19 cellular contexts compared by ENCODE assay signal in the genomic region with DNA sequence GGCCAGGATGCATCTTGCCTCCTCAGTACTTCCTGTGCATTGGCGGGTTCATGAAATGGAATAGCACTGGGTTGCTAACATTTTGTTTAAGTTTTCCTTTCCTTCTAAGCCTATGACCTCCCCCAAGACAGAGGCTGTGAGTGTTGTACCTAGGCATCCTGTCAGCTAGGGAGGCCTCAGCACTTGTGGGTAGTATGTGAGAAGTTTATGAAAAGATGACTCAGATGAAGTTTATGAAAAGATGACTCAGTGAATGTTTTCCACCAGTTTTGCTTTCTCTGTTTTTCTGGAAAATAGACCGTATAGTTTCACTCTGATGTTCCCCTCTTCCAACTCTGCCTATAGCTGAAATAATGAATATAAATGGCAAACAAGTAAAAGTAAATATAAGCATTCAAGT.
"Had no signal": no experiment of that assay in that cellular context is flagged by ENCODE, and none has a peak within 500 bp of the region (broad histone marks: within the 10 kb centered on the region; RNA-seq: fewer than 3 reads in every experiment).

No MANE protein-coding gene starts in this region.

- H3K4me1 Mint-ChIP-seq: naive thymus-derived CD8-positive, alpha-beta T cell; stimulated activated memory B cell treated with anti-CD40 and anti-IgM and Interleukin-4, amounts not matched to agents 10 μg/mL and 1 μg/mL and 100 μg/mL, for 72 hours had no signal

- H3K4me3 Mint-ChIP-seq: activated T-helper 1 cell treated with anti-CD3 and anti-CD28 coated beads, Interleukin-12 subunit alpha, Interleukin-12 subunit beta, Interleukin-2, Interleukin-4 antibody, amounts not matched to agents 30 ng/mL and 10 ng/mL and 1 ng/mL, durations not matched to agents 14 hours and 24 hours and 36 hours; immature natural killer cell; naive thymus-derived CD8-positive, alpha-beta T cell; stimulated activated memory B cell treated with anti-CD40 and anti-IgM and Interleukin-4, amounts not matched to agents 10 μg/mL and 1 μg/mL and 100 μg/mL, for 72 hours had no signal

- H3K27me3 ChIP-seq: ascending aorta, left lung, neutrophil, tibial artery, uterus had no signal

- H3K27ac Mint-ChIP-seq: activated T-helper 1 cell treated with anti-CD3 and anti-CD28 coated beads, Interleukin-12 subunit alpha, Interleukin-12 subunit beta, Interleukin-2, Interleukin-4 antibody, amounts not matched to agents 30 ng/mL and 10 ng/mL and 1 ng/mL, durations not matched to agents 14 hours and 24 hours and 36 hours; immature natural killer cell; naive thymus-derived CD8-positive, alpha-beta T cell; stimulated activated memory B cell treated with anti-CD40 and anti-IgM and Interleukin-4, amounts not matched to agents 10 μg/mL and 1 μg/mL and 100 μg/mL, for 72 hours had no signal

- H3K36me3 ChIP-seq: ascending aorta, left lung, neutrophil, tibial artery, uterus had no signal

- H3K4me1 ChIP-seq: ascending aorta, left lung, tibial artery, uterus had no signal

- H3K9me3 ChIP-seq: ascending aorta, left lung, mucosa of descending colon, neutrophil, tibial artery, uterus had no signal

- H3K4me3 ChIP-seq: ascending aorta, coronary artery, left lung, mucosa of descending colon, tibial artery, uterus had no signal

- H3K36me3 Mint-ChIP-seq: immature natural killer cell; naive thymus-derived CD8-positive, alpha-beta T cell; stimulated activated memory B cell treated with anti-CD40 and anti-IgM and Interleukin-4, amounts not matched to agents 10 μg/mL and 1 μg/mL and 100 μg/mL, for 72 hours had no signal

- H3K27me3 Mint-ChIP-seq: stimulated activated memory B cell treated with anti-CD40 and anti-IgM and Interleukin-4, amounts not matched to agents 10 μg/mL and 1 μg/mL and 100 μg/mL, for 72 hours had no signal

- H3K27ac ChIP-seq: ascending aorta, coronary artery, left lung, neutrophil, tibial artery, uterus had no signal

- DNase-seq: activated CD4-positive, alpha-beta T cell treated with anti-CD3 and anti-CD28 coated beads, Interleukin-2, amount 50 U/mL, for 1 hour; activated CD4-positive, CD25-positive, alpha-beta regulatory T cell; activated naive CD4-positive, alpha-beta T cell treated with Interleukin-2 at 50 U/mL for 16 hours; central memory CD4-positive, alpha-beta T cell; effector CD4-positive, alpha-beta T cell; foreskin fibroblast; glutamatergic neuron; immature natural killer cell; left lung; mucosa of descending colon; naive thymus-derived CD8-positive, alpha-beta T cell; stimulated activated CD4-positive, alpha-beta T cell treated with anti-CD3 and anti-CD28 coated beads, Interleukin-2, amount 100 ng/mL, for 48 hours; tibial artery; uterus had no signal

- ATAC-seq: left lung; mucosa of descending colon; naive thymus-derived CD8-positive, alpha-beta T cell; stimulated activated memory B cell treated with anti-CD40 and anti-IgM and Interleukin-4, amounts not matched to agents 10 μg/mL and 1 μg/mL and 100 μg/mL, for 72 hours had no signal
